8 cellular contexts compared by ENCODE assay signal in the genomic region with DNA sequence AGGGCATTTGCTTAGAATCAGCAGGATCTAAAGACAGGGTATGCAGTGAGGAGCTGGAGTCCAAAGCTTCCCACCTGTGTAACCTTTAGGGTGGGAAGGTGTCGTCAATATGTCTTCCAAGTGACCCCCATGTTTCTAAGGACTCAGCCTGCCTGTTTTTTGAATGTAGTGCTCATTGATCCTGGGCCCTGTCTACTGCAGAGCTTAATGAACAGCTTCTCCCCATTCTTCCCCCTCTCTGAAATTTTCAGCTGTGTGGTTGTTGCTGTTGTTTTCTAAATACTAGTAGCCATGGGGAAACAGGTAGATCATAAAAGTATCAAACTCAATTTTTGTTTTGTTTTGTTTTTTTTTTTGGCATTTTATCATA. TPM values are rescaled to one million over a fixed set of nuclear protein-coding genes. Genes with fewer than 3 reads are reported as not detected.
DNase-seq lines count a peak whose midpoint lies in the region; ATAC-seq, FAIRE-seq and TF ChIP-seq lines count a peak whose summit lies in the region.
"Had no signal": no experiment of that assay in that cellular context is flagged by ENCODE, and none has a peak within 500 bp of the region (broad histone marks: within the 10 kb centered on the region; RNA-seq: fewer than 3 reads in every experiment).

No MANE protein-coding gene starts in this region.

- CTCF ChIA-PET in HepG2 (lab: Yijun Ruan, JAX; ENCODE audit: low intra/inter-chr PET ratio, low total read pairs): no interaction called here

- H3K27me3 ChIP-seq in HepG2 (ENCODE audit: control insufficient read depth in 1 of 2, insufficient read depth in 2 of 2, low read length in 2 of 2): no peaks in the 10 kb centered on the region

- POLR2A ChIA-PET in HepG2 (lab: Yijun Ruan, JAX): interaction anchor here (1.0 to 1.4 kb wide), 2 partner anchors 10 to 40 kb away, joined by 4 to 5 read pairs; partner anchors contain the start of gene MBNL1

- TF ChIP-seq RAD21 in HepG2 (CRISPR knock-in tag; IDR thresholded peaks at IDR 0.05): no peak

- BruUV-seq in HepG2 (replicated peaks; lab: Mats Ljungman, UMichigan): no TSS peak

- H3K27ac Mint-ChIP-seq in activated T-helper 1 cell treated with anti-CD3 and anti-CD28 coated beads, Interleukin-12 subunit alpha, Interleukin-12 subunit beta, Interleukin-2, Interleukin-4 antibody, amounts not matched to agents 30 ng/mL and 10 ng/mL and 1 ng/mL, durations not matched to agents 14 hours and 24 hours and 36 hours: peak overlapping the region; percentile 72
- H3K27ac Mint-ChIP-seq in stimulated activated naive CD8-positive, alpha-beta T cell treated with anti-CD3 and anti-CD28 coated beads, Interleukin-15, amount 100 ng/mL, for 72 hours: peak overlapping the region in 1 of 2 donors; percentile 62

- DNase-seq in activated T-helper 1 cell treated with anti-CD3 and anti-CD28 coated beads, Interleukin-12 subunit alpha, Interleukin-12 subunit beta, Interleukin-2, Interleukin-4 antibody, amounts not matched to agents 30 ng/mL and 10 ng/mL and 1 ng/mL, durations not matched to agents 14 hours and 24 hours and 36 hours (ENCODE audit: low spot score): no peak
- DNase-seq in HepG2 (ENCODE audit: low spot score): no peak
- DNase-seq in stimulated activated naive CD8-positive, alpha-beta T cell treated with anti-CD3 and anti-CD28 coated beads, Interleukin-15, amount 100 ng/mL, for 72 hours: no peak
- DNase-seq in glomerular visceral epithelial cell (ENCODE audit: extremely low spot score): no peak
- no peak for DNase-seq in GM12892 (ENCODE audit: insufficient read length)

- H3K4me3 Mint-ChIP-seq in activated T-helper 1 cell treated with anti-CD3 and anti-CD28 coated beads, Interleukin-12 subunit alpha, Interleukin-12 subunit beta, Interleukin-2, Interleukin-4 antibody, amounts not matched to agents 30 ng/mL and 10 ng/mL and 1 ng/mL, durations not matched to agents 14 hours and 24 hours and 36 hours: no peak overlapping the region
- H3K4me3 Mint-ChIP-seq in stimulated activated naive CD8-positive, alpha-beta T cell treated with anti-CD3 and anti-CD28 coated beads, Interleukin-15, amount 100 ng/mL, for 72 hours: peak overlapping the region; percentile 19 to 42

- no peaks in the 10 kb centered on the region for H3K36me3 ChIP-seq in HepG2 (replicated peaks in 1 of 2; ENCODE audit: control insufficient read depth in 1 of 2, insufficient read depth in 2 of 2, low read length in 2 of 2)

- no peaks in the 10 kb centered on the region for H3K9me3 Mint-ChIP-seq in activated T-helper 1 cell treated with anti-CD3 and anti-CD28 coated beads, Interleukin-12 subunit alpha, Interleukin-12 subunit beta, Interleukin-2, Interleukin-4 antibody, amounts not matched to agents 30 ng/mL and 10 ng/mL and 1 ng/mL, durations not matched to agents 14 hours and 24 hours and 36 hours
- H3K9me3 Mint-ChIP-seq in stimulated activated naive CD8-positive, alpha-beta T cell treated with anti-CD3 and anti-CD28 coated beads, Interleukin-15, amount 100 ng/mL, for 72 hours: no peaks in the 10 kb centered on the region

- H3K79me2 ChIP-seq in HepG2 (ENCODE audit: insufficient read depth, low read length): peaks cover 64% of the 10 kb centered on the region

- no peak for FAIRE-seq in HepG2 (lab: Jason Lieb, UNC)
- FAIRE-seq in GM12892 (lab: Jason Lieb, UNC): no peak

- no peak for TF ChIP-seq EP300 in HepG2 (IDR thresholded peaks at IDR 0.05; ENCODE audit: low read depth in 2 of 2, low read length in 2 of 2)
- TF ChIP-seq EP300 in HepG2 (CRISPR knock-in tag; IDR thresholded peaks at IDR 0.05; ENCODE audit: borderline replicate concordance): no peak

- no peak overlapping the region for H3K4me3 ChIP-seq in HepG2 (replicated peaks in 1 of 3; ENCODE audit: insufficient read depth in 1 of 3, low read depth in 2 of 3, low read length in 3 of 3)

- TF ChIP-seq CTCF in HepG2 (CRISPR knock-in tag; IDR thresholded peaks at IDR 0.05): no peak

- no peaks in the 10 kb centered on the region for H4K20me1 ChIP-seq in HepG2 (ENCODE audit: insufficient read depth, low read length)

- in situ Hi-C loops in HepG2 (cut with HindIII; ENCODE audit: extremely low pct_ligation_motif_present, low pct_unique_long_range_greater_than_20kb): no loop called here

- H3K27me3 Mint-ChIP-seq in activated T-helper 1 cell treated with anti-CD3 and anti-CD28 coated beads, Interleukin-12 subunit alpha, Interleukin-12 subunit beta, Interleukin-2, Interleukin-4 antibody, amounts not matched to agents 30 ng/mL and 10 ng/mL and 1 ng/mL, durations not matched to agents 14 hours and 24 hours and 36 hours (ENCODE audit: insufficient read depth): no peaks in the 10 kb centered on the region
- H3K27me3 Mint-ChIP-seq in stimulated activated naive CD8-positive, alpha-beta T cell treated with anti-CD3 and anti-CD28 coated beads, Interleukin-15, amount 100 ng/mL, for 72 hours: no peaks in the 10 kb centered on the region

- H3K4me1 Mint-ChIP-seq in activated T-helper 1 cell treated with anti-CD3 and anti-CD28 coated beads, Interleukin-12 subunit alpha, Interleukin-12 subunit beta, Interleukin-2, Interleukin-4 antibody, amounts not matched to agents 30 ng/mL and 10 ng/mL and 1 ng/mL, durations not matched to agents 14 hours and 24 hours and 36 hours (ENCODE audit: low read depth): peaks cover 71% of the 10 kb centered on the region
- peaks cover 64% of the 10 kb centered on the region for H3K4me1 Mint-ChIP-seq in stimulated activated naive CD8-positive, alpha-beta T cell treated with anti-CD3 and anti-CD28 coated beads, Interleukin-15, amount 100 ng/mL, for 72 hours

- H2AFZ ChIP-seq in HepG2 (ENCODE audit: low read length): no peak overlapping the region

- peak overlapping the region; percentile 44 for H3K4me2 ChIP-seq in HepG2 (ENCODE audit: low read depth, low read length)

- peak overlapping the region; percentile 64 for H3K27ac ChIP-seq in HepG2 (ENCODE audit: extremely low read length, insufficient read depth, low read length)

- H3K9ac ChIP-seq in HepG2 (ENCODE audit: insufficient read depth, low read depth, low read length): peak overlapping the region; percentile 13; the same call in 1 of the 2 replicates

- ATAC-seq in HG02981 (IDR thresholded peaks at IDR 0.05; ENCODE audit: unreplicated experiment): peak; percentile 5
- ATAC-seq in HepG2: peak; percentile 70
- ATAC-seq in stimulated activated naive CD8-positive, alpha-beta T cell treated with anti-CD3 and anti-CD28 coated beads, Interleukin-15, amount 100 ng/mL, for 72 hours: no peak
- ATAC-seq in HG03039 (IDR thresholded peaks at IDR 0.05; ENCODE audit: unreplicated experiment): no peak
- ATAC-seq: esophagus mucosa had no signal

- WGBS in HepG2 (ENCODE audit: low lambda C conversion rate): 75% methylated on average over 1 of the region's 1 CpG

- no peak for TF ChIP-seq POLR2A in HepG2 (IDR thresholded peaks at IDR 0.05; ENCODE audit: insufficient read depth in 1 of 2, low read depth in 2 of 2, low read length in 2 of 2)
- no peak for TF ChIP-seq POLR2A in GM12892 (IDR thresholded peaks at IDR 0.05; ENCODE audit: low read depth, low read length)

- intact Hi-C loops in activated T-helper 1 cell treated with anti-CD3 and anti-CD28 coated beads, Interleukin-12 subunit alpha, Interleukin-12 subunit beta, Interleukin-2, Interleukin-4 antibody, amounts not matched to agents 30 ng/mL and 10 ng/mL and 1 ng/mL, durations not matched to agents 14 hours and 24 hours and 36 hours (cut with micrococcal nuclease): no loop called here
- intact Hi-C loops in HepG2 (cut with micrococcal nuclease; ENCODE audit: unreplicated experiment): loop anchor here (10.0 kb wide), 1 partner anchor 136 kb away; no protein-coding TSS in a partner anchor

- no peaks in the 10 kb centered on the region for H3K9me3 ChIP-seq in HepG2 (ENCODE audit: low read length)

- peaks cover 20% of the 10 kb centered on the region for H3K36me3 Mint-ChIP-seq in activated T-helper 1 cell treated with anti-CD3 and anti-CD28 coated beads, Interleukin-12 subunit alpha, Interleukin-12 subunit beta, Interleukin-2, Interleukin-4 antibody, amounts not matched to agents 30 ng/mL and 10 ng/mL and 1 ng/mL, durations not matched to agents 14 hours and 24 hours and 36 hours (ENCODE audit: low read depth)

- peaks cover 56% of the 10 kb centered on the region for H3K4me1 ChIP-seq in HepG2 (ENCODE audit: insufficient read depth, low read length)

TF ChIP-seq in HepG2, 621 proteins besides CTCF, POLR2A, EP300 and RAD21 (continues in another document):
- TF ChIP-seq HOXD1 (CRISPR knock-in tag; IDR thresholded peaks at IDR 0.05) (no peak), MTF1 (CRISPR knock-in tag; IDR thresholded peaks at IDR 0.05) (no peak), KAT8 (CRISPR knock-in tag; IDR thresholded peaks at IDR 0.05) (peak; percentile 1; the same call in 1 of the 2 replicates), TEAD3 (CRISPR knock-in tag; optimal IDR thresholded peaks at IDR 0.05; ENCODE audit: borderline replicate concordance) (no peak), CCDC6 (CRISPR knock-in tag; IDR thresholded peaks at IDR 0.05) (no peak)

RNA-seq across cellular contexts. Expression of gene MBNL1, which starts 39.7 kb away (rescaled TPM):
- 295 and 308 TPM in 2 replicates for total RNA-seq in activated T-helper 1 cell treated with anti-CD3 and anti-CD28 coated beads, Interleukin-12 subunit alpha, Interleukin-12 subunit beta, Interleukin-2, Interleukin-4 antibody, amounts not matched to agents 30 ng/mL and 10 ng/mL and 1 ng/mL, durations not matched to agents 14 hours and 24 hours and 36 hours
- 55.4 TPM in 2 replicates for total RNA-seq in HepG2 (2016; rRNA removed; fragmentation: Illumina TruSeq; extraction: Trizol)
- total RNA-seq in HepG2 (2016; cell fraction: cytosol; rRNA removed; fragmentation: Illumina TruSeq; extraction: Trizol; ENCODE audit: low read depth): 8.2 and 11.3 TPM in 2 replicates
- total RNA-seq in HepG2 (2016; cell fraction: insoluble cytoplasmic fraction; rRNA removed; fragmentation: Illumina TruSeq; extraction: Trizol): 50.3 and 56.4 TPM in 2 replicates
- 19.1 and 21.6 TPM in 2 replicates for total RNA-seq in HepG2 (2016; cell fraction: membrane; rRNA removed; fragmentation: Illumina TruSeq; extraction: Trizol)
- total RNA-seq in HepG2 (2016; cell fraction: nucleus; rRNA removed; fragmentation: Illumina TruSeq; extraction: Trizol): 106 and 117 TPM in 2 replicates
- 19.3 and 27.1 TPM in 2 replicates for polyA plus RNA-seq in HepG2 (2011; rRNA removed)
- 23.1 and 24.2 TPM in 2 replicates for polyA plus RNA-seq in HepG2 (2011; cell fraction: cytosol; rRNA removed)
- polyA plus RNA-seq in HepG2 (2011; cell fraction: nucleus; rRNA removed): 28.6 and 31.4 TPM in 2 replicates
- 16.4 and 17.7 TPM in 2 replicates for polyA plus RNA-seq in HepG2 (2012)
- polyA plus RNA-seq in HepG2 (2016; cell fraction: cytosol; fragmentation: Illumina TruSeq; extraction: Trizol; ENCODE audit: low read depth): 1.4 and 1.5 TPM in 2 replicates
- polyA plus RNA-seq in HepG2 (2016; cell fraction: insoluble cytoplasmic fraction; fragmentation: Illumina TruSeq; extraction: Trizol; ENCODE audit: low read depth): 35.7 and 36.6 TPM in 2 replicates
- 6.8 TPM in 2 replicates for polyA plus RNA-seq in HepG2 (2016; cell fraction: membrane; fragmentation: Illumina TruSeq; extraction: Trizol; ENCODE audit: low read depth)
- polyA plus RNA-seq in HepG2 (2016; cell fraction: nucleus; fragmentation: Illumina TruSeq; extraction: Trizol; ENCODE audit: insufficient read depth, low read depth): 41.8 and 44.0 TPM in 2 replicates
- 130 and 203 TPM in 2 replicates for polyA minus RNA-seq in HepG2 (2011; rRNA and poly(A)+ RNA removed; ENCODE audit: low replicate concordance)
- polyA minus RNA-seq in HepG2 (2011; cell fraction: cytosol; rRNA and poly(A)+ RNA removed): 59.9 and 63.4 TPM in 2 replicates
- polyA minus RNA-seq in HepG2 (2011; cell fraction: nucleus; rRNA and poly(A)+ RNA removed): 167 and 169 TPM in 2 replicates
- polyA plus RNA-seq in GM12892 (2012; ENCODE audit: missing spikeins): 140 TPM

Comparison
In these comparisons a context has a peak if more than half of its experiments do, and no peak if none do; other contexts are left out.
1. ATAC-seq: peak in HG02981 (single experiment) and HepG2 (single experiment); none in stimulated activated naive CD8-positive, alpha-beta T cell treated with anti-CD3 and anti-CD28 coated beads, Interleukin-15, amount 100 ng/mL, for 72 hours (single experiment) and HG03039 (single experiment).